ENCODE assay signal across 1 cellular context in the genomic region with DNA sequence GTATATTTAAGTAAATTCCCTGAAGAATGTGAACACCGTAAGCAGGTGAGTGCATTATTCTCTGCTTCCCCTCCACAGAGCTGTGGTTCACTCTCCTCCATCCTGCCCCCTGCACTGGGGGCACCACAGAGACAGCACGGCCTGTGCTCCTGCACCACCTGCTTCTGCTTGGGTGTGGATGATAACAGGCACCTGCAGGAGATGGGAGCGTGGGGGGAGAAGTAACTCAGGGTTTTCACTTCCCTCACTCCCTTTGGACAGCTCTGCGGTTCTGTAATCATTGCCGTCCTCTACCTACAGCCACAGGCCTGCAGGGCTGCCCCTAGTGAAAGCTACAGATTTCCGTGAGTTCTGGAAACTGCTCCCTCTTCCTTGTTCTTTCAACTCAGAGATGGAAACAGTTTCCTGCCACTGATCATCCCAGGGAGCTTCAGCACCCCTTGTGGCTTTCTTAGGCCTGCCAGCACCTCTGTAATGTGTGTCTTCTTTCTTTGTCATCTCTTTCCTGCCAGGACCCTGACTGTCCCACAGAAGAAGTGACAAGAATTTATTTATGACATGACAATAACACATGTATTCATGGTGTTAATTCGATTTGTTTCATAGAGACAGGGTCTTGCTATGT.
TF ChIP-seq lines count a peak whose summit lies in the region.

No MANE protein-coding gene starts in this region.

TF ChIP-seq in HCT116, 20 proteins besides CTCF, POLR2A, EP300 and RAD21 (continued from another document):
- TF ChIP-seq, protein P1, sequence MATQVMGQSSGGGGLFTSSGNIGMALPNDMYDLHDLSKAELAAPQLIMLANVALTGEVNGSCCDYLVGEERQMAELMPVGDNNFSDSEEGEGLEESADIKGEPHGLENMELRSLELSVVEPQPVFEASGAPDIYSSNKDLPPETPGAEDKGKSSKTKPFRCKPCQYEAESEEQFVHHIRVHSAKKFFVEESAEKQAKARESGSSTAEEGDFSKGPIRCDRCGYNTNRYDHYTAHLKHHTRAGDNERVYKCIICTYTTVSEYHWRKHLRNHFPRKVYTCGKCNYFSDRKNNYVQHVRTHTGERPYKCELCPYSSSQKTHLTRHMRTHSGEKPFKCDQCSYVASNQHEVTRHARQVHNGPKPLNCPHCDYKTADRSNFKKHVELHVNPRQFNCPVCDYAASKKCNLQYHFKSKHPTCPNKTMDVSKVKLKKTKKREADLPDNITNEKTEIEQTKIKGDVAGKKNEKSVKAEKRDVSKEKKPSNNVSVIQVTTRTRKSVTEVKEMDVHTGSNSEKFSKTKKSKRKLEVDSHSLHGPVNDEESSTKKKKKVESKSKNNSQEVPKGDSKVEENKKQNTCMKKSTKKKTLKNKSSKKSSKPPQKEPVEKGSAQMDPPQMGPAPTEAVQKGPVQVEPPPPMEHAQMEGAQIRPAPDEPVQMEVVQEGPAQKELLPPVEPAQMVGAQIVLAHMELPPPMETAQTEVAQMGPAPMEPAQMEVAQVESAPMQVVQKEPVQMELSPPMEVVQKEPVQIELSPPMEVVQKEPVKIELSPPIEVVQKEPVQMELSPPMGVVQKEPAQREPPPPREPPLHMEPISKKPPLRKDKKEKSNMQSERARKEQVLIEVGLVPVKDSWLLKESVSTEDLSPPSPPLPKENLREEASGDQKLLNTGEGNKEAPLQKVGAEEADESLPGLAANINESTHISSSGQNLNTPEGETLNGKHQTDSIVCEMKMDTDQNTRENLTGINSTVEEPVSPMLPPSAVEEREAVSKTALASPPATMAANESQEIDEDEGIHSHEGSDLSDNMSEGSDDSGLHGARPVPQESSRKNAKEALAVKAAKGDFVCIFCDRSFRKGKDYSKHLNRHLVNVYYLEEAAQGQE (IDR thresholded peaks at IDR 0.05; ENCODE audit: low read depth) = no peak
- TF ChIP-seq EZH2 (IDR thresholded peaks at IDR 0.05) (no peak), ZNF274 (IDR thresholded peaks at IDR 0.05; ENCODE audit: low read depth, low read length) (no peak), EGR1 (IDR thresholded peaks at IDR 0.05; ENCODE audit: low read depth) (no peak), FOSL1 (IDR thresholded peaks at IDR 0.05; ENCODE audit: low read depth) (no peak), EZH2phosphoT487 (IDR thresholded peaks at IDR 0.05; ENCODE audit: borderline replicate concordance) (no peak)
- TF ChIP-seq, protein P2, sequence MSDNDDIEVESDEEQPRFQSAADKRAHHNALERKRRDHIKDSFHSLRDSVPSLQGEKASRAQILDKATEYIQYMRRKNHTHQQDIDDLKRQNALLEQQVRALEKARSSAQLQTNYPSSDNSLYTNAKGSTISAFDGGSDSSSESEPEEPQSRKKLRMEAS (IDR thresholded peaks at IDR 0.05) = no peak
